In the genomic region with DNA sequence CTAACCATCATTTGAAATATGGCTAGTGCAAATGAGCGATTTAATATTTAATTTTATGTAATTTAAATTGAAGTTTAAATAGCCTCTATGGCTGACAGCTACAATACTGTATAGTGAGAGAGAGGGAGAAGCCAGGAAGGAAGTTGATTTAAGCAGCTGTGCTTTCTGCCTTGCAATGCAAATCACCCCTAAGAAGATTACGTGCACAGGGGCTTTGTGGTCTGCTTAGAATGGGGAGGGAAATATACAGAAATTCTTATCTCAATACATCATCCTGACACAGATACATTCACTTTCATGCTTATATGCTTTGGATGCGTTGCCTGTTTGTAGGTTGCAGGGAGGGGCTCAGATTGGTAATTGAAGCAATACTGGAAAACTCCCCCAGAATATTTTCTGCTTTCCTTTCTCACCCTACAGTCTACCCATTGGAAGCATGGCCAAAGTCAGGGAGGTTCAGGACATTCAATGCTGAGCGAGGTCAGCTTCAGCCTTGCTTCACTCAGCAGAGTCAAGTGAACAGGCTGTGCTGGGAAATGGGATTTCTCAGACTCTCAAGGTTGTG, we compare ENCODE assay signal across 31 cellular contexts.
"Had no signal": no experiment of that assay in that cellular context is flagged by ENCODE, and none has a peak within 500 bp of the region (broad histone marks: within the 10 kb centered on the region; RNA-seq: fewer than 3 reads in every experiment).

No MANE protein-coding gene starts in this region.

- H3K27ac Mint-ChIP-seq: activated B cell treated with CpG ODN at 0.5 μM for 24 hours; activated CD4-positive, alpha-beta T cell treated with anti-CD3 and anti-CD28 coated beads for 36 hours; activated CD8-positive, alpha-beta memory T cell treated with anti-CD3 and anti-CD28 coated beads, Interleukin-2, amount 10 ng/mL, durations not matched to agents 7 days and 5 days; activated CD8-positive, alpha-beta T cell treated with anti-CD3 and anti-CD28 coated beads, Interleukin-2, amount 10 ng/mL, durations not matched to agents 7 days and 5 days; activated naive CD4-positive, alpha-beta T cell treated with anti-CD3 and anti-CD28 coated beads, Interleukin-2, amount 50 U/mL, for 72 hours; activated T-cell treated with anti-CD3 and anti-CD28 coated beads, Interleukin-2, amount 50 U/mL, for 72 hours; naive thymus-derived CD8-positive, alpha-beta T cell; stimulated activated effector memory CD8-positive, alpha-beta T cell treated with anti-CD3 and anti-CD28 coated beads, Interleukin-12 subunit alpha, Interleukin-12 subunit beta, amount 100 ng/mL, for 72 hours; stimulated activated naive CD8-positive, alpha-beta T cell treated with anti-CD3 and anti-CD28 coated beads, Interleukin-15, amount 100 ng/mL, for 72 hours had no signal

- H3K36me3 Mint-ChIP-seq: activated CD8-positive, alpha-beta memory T cell treated with anti-CD3 and anti-CD28 coated beads, Interleukin-2, amount 10 ng/mL, durations not matched to agents 7 days and 5 days; activated naive CD4-positive, alpha-beta T cell treated with anti-CD3 and anti-CD28 coated beads, Interleukin-2, amount 50 U/mL, for 72 hours; naive thymus-derived CD8-positive, alpha-beta T cell; stimulated activated effector memory CD8-positive, alpha-beta T cell treated with anti-CD3 and anti-CD28 coated beads, Interleukin-12 subunit alpha, Interleukin-12 subunit beta, amount 100 ng/mL, for 72 hours had no signal

- H3K27ac ChIP-seq: body of pancreas, epithelial cell of prostate, left lung, lower lobe of right lung, pancreas, prostate gland, skin epidermis, thyroid gland had no signal

- FAIRE-seq: colon, endometrium, frontal cortex, pancreas had no signal

- H3K4me3 Mint-ChIP-seq: activated B cell treated with CpG ODN at 0.5 μM for 24 hours; activated CD4-positive, alpha-beta T cell treated with anti-CD3 and anti-CD28 coated beads for 36 hours; activated CD8-positive, alpha-beta memory T cell treated with anti-CD3 and anti-CD28 coated beads, Interleukin-2, amount 10 ng/mL, durations not matched to agents 7 days and 5 days; activated CD8-positive, alpha-beta T cell treated with anti-CD3 and anti-CD28 coated beads, Interleukin-2, amount 10 ng/mL, durations not matched to agents 7 days and 5 days; activated T-cell treated with anti-CD3 and anti-CD28 coated beads, Interleukin-2, amount 50 U/mL, for 72 hours; naive thymus-derived CD8-positive, alpha-beta T cell; neural crest cell; stimulated activated effector memory CD8-positive, alpha-beta T cell treated with anti-CD3 and anti-CD28 coated beads, Interleukin-12 subunit alpha, Interleukin-12 subunit beta, amount 100 ng/mL, for 72 hours; stimulated activated naive CD8-positive, alpha-beta T cell treated with anti-CD3 and anti-CD28 coated beads, Interleukin-15, amount 100 ng/mL, for 72 hours had no signal

- H3K27me3 ChIP-seq: body of pancreas, left lung, pancreas, thyroid gland had no signal

- H3K4me1 Mint-ChIP-seq: activated B cell treated with CpG ODN at 0.5 μM for 24 hours; activated CD4-positive, alpha-beta T cell treated with anti-CD3 and anti-CD28 coated beads for 36 hours; activated CD8-positive, alpha-beta memory T cell treated with anti-CD3 and anti-CD28 coated beads, Interleukin-2, amount 10 ng/mL, durations not matched to agents 7 days and 5 days; naive thymus-derived CD8-positive, alpha-beta T cell; neural crest cell; stimulated activated effector memory CD8-positive, alpha-beta T cell treated with anti-CD3 and anti-CD28 coated beads, Interleukin-12 subunit alpha, Interleukin-12 subunit beta, amount 100 ng/mL, for 72 hours; stimulated activated naive CD8-positive, alpha-beta T cell treated with anti-CD3 and anti-CD28 coated beads, Interleukin-15, amount 100 ng/mL, for 72 hours had no signal

- H3K4me1 ChIP-seq: body of pancreas, left lung, lower lobe of right lung, pancreas, prostate gland, thyroid gland had no signal

- H3K27me3 Mint-ChIP-seq: activated B cell treated with CpG ODN at 0.5 μM for 24 hours; activated CD4-positive, alpha-beta T cell treated with anti-CD3 and anti-CD28 coated beads for 36 hours; activated CD8-positive, alpha-beta memory T cell treated with anti-CD3 and anti-CD28 coated beads, Interleukin-2, amount 10 ng/mL, durations not matched to agents 7 days and 5 days; naive thymus-derived CD8-positive, alpha-beta T cell; stimulated activated naive CD8-positive, alpha-beta T cell treated with anti-CD3 and anti-CD28 coated beads, Interleukin-15, amount 100 ng/mL, for 72 hours had no signal

- DNase-seq: activated B cell treated with CpG ODN at 0.5 μM for 24 hours; activated CD4-positive, alpha-beta T cell treated with anti-CD3 and anti-CD28 coated beads for 36 hours; activated CD8-positive, alpha-beta memory T cell treated with anti-CD3 and anti-CD28 coated beads, Interleukin-2, amount 10 ng/mL, durations not matched to agents 7 days and 5 days; activated CD8-positive, alpha-beta T cell treated with anti-CD3 and anti-CD28 coated beads, Interleukin-2, amount 10 ng/mL, durations not matched to agents 7 days and 5 days; activated naive CD4-positive, alpha-beta T cell; activated T-cell treated with anti-CD3 and anti-CD28 coated beads, Interleukin-2, amount 50 U/mL, for 72 hours; aorta; body of pancreas; effector CD8-positive, alpha-beta T cell; left lung; lower lobe of right lung; mesenchymal stem cell; naive thymus-derived CD8-positive, alpha-beta T cell; nucleus accumbens; pancreas; retina; stimulated activated CD4-positive, alpha-beta T cell treated with anti-CD3 and anti-CD28 coated beads, Interleukin-12 subunit alpha, Interleukin-12 subunit beta, amount 100 ng/mL, for 4 hours; stimulated activated CD4-positive, alpha-beta T cell treated with anti-CD3 and anti-CD28 coated beads, Interleukin-4, amount 100 ng/mL, for 24 hours; stimulated activated naive CD8-positive, alpha-beta T cell treated with anti-CD3 and anti-CD28 coated beads, Interleukin-15, amount 100 ng/mL, for 72 hours; T-helper 2 cell; thyroid gland had no signal

- ATAC-seq: activated CD4-positive, alpha-beta T cell treated with anti-CD3 and anti-CD28 coated beads for 36 hours; activated CD8-positive, alpha-beta memory T cell treated with anti-CD3 and anti-CD28 coated beads, Interleukin-2, amount 10 ng/mL, durations not matched to agents 7 days and 5 days; activated CD8-positive, alpha-beta T cell treated with anti-CD3 and anti-CD28 coated beads, Interleukin-2, amount 10 ng/mL, durations not matched to agents 7 days and 5 days; activated naive CD4-positive, alpha-beta T cell treated with anti-CD3 and anti-CD28 coated beads, Interleukin-2, amount 50 U/mL, for 72 hours; activated T-cell treated with anti-CD3 and anti-CD28 coated beads, Interleukin-2, amount 50 U/mL, for 72 hours; body of pancreas; left lung; lower lobe of right lung; naive thymus-derived CD8-positive, alpha-beta T cell; pancreas; sciatic nerve; stimulated activated effector memory CD8-positive, alpha-beta T cell treated with anti-CD3 and anti-CD28 coated beads, Interleukin-12 subunit alpha, Interleukin-12 subunit beta, amount 100 ng/mL, for 72 hours; stimulated activated naive CD8-positive, alpha-beta T cell treated with anti-CD3 and anti-CD28 coated beads, Interleukin-15, amount 100 ng/mL, for 72 hours had no signal

- H3K36me3 ChIP-seq: left lung, lower lobe of right lung, pancreas, prostate gland, thyroid gland had no signal

- H3K9me3 ChIP-seq: body of pancreas, lower lobe of right lung, pancreas, prostate gland, thyroid gland had no signal

- H3K4me3 ChIP-seq: body of pancreas, left lung, lower lobe of right lung, pancreas, prostate gland, skin epidermis, thyroid gland had no signal
